ENCODE assay signal across 8 cellular contexts in genomic region chr12:12561305-12562015, GRCh38. TPM values are rescaled to one million over a fixed set of nuclear protein-coding genes. Genes with fewer than 3 reads are reported as not detected.
DNase-seq lines count a peak whose midpoint lies in the region; ATAC-seq and TF ChIP-seq lines count a peak whose summit lies in the region.

No MANE protein-coding gene starts in this region.

- ATAC-seq in HG02623 (IDR thresholded peaks at IDR 0.05; ENCODE audit: unreplicated experiment), result no peak

- peaks cover 0 to 19% (median 3%) of the 10 kb centered on the region in 4 donors for H3K4me1 ChIP-seq in liver (ENCODE audit: control insufficient read depth in 4 of 4, insufficient read depth in 4 of 4, low read length in 3 of 4)

- H3K27ac ChIP-seq in dorsolateral prefrontal cortex (peak overlapping the region; percentile 93 to 100 (median 99)), liver (ENCODE audit: low read depth in 1 of 2, low read length in 2 of 2) (peak overlapping the region; percentile 98 to 99)

- peak overlapping the region; percentile 95 to 96 for H3K9ac ChIP-seq in liver (ENCODE audit: low read depth in 1 of 2, low read length in 2 of 2)

- TF ChIP-seq RAD21 in liver (IDR thresholded peaks at IDR 0.05), result no peak

- intact Hi-C loops in dorsolateral prefrontal cortex (cut with DNase I), result loop anchor here (1.0 to 5.0 kb wide), 9 partner anchors 39 to 294 kb away; partner anchors contain the start of genes CREBL2 (in 2 of the 2), GPR19 (in 2 of the 2) and LRP6 (in 1 of the 2)

- no peaks in the 10 kb centered on the region for H3K9me3 ChIP-seq in liver (ENCODE audit: control insufficient read depth in 4 of 4, low read length in 3 of 4)

- WGBS in liver, result under 1% methylated on average over 60 of the region's 60 CpGs

- no peaks in the 10 kb centered on the region for H3K36me3 ChIP-seq in liver (ENCODE audit: control insufficient read depth in 4 of 4, insufficient read depth in 3 of 4, low read depth in 1 of 4, low read length in 3 of 4)

- H3K27me3 ChIP-seq in dorsolateral prefrontal cortex (no peaks in the 10 kb centered on the region), liver (ENCODE audit: control insufficient read depth in 4 of 4, insufficient read depth in 4 of 4, low read length in 3 of 4) (no peaks in the 10 kb centered on the region)

- H3K4me3 ChIP-seq in GM12875 (ENCODE audit: low read depth, low read length), result peak overlapping the region; percentile 75
- peak overlapping the region; percentile 59 to 94 (median 80) for H3K4me3 ChIP-seq in dorsolateral prefrontal cortex
- peak overlapping the region; percentile 48 to 91 (median 87) for H3K4me3 ChIP-seq in liver (ENCODE audit: low read depth in 1 of 3, low read length in 3 of 3)

- TF ChIP-seq CTCF in GM12875 (IDR thresholded peaks at IDR 0.05; ENCODE audit: borderline replicate concordance, insufficient read depth, low read depth, low read length) (peak; percentile 19; the same call in 1 of the 2 replicates), dorsolateral prefrontal cortex (IDR thresholded peaks at IDR 0.05 in 54 of 56, conservative IDR thresholded peaks at IDR 0.05 in 2 of 56; ENCODE audit: low read depth in 1 of 56, partially characterized antibody in 56 of 56) (peak in 24 of 56 donors; percentile 5 to 59 (median 25)), liver (IDR thresholded peaks at IDR 0.05; ENCODE audit: low read depth, low read length, missing input control) (no peak)

- DNase-seq in NCI-H1092 treated with DMSO at 0.1 percent for 48 hours (lab: John Stamatoyannopoulos, UW), result peak; percentile 63
- DNase-seq in activated CD4-positive, alpha-beta T cell treated with anti-CD3 and anti-CD28 coated beads, Interleukin-2, amount 50 U/mL, for 4 hours, result peak; percentile 19 to 30
- DNase-seq in dorsolateral prefrontal cortex, result peak; percentile 40 to 75 (median 62)
- DNase-seq in stimulated activated CD4-positive, alpha-beta T cell treated with anti-CD3 and anti-CD28 coated beads, Interleukin-2, amount 100 ng/mL, for 4 hours (ENCODE audit: low read depth), result peak; percentile 18
- no peak for DNase-seq in MV-4-11 (lab: John Stamatoyannopoulos, UW)

TF ChIP-seq in liver, 16 proteins besides CTCF, POLR2A, EP300 and RAD21:
- TF ChIP-seq GABPA (IDR thresholded peaks at IDR 0.05 in 1 of 2, conservative IDR thresholded peaks at IDR 0.05 in 1 of 2) (no peak), RXRA (IDR thresholded peaks at IDR 0.05) (peak in 1 of 2 donors; percentile 9), FOXA2 (IDR thresholded peaks at IDR 0.05) (no peak), TAF1 (conservative IDR thresholded peaks at IDR 0.05) (peak; percentile 3), MAX (IDR thresholded peaks at IDR 0.05) (no peak), ATF3 (IDR thresholded peaks at IDR 0.05) (no peak), YY1 (IDR thresholded peaks at IDR 0.05) (peak; percentile 49)

RNA-seq across cellular contexts. Expression of gene DUSP16, which starts 1.2 kb away (rescaled TPM):
- total RNA-seq in dorsolateral prefrontal cortex (10 to 100 TPM; 12.2 to 57.9 (median 21.4) TPM), liver (10 to 100 TPM in 1 of 2 donors, 1 to 10 TPM in 1; 9.9 to 56.4 TPM)
- 10 to 100 TPM in 1 of 2 donors, 1 to 10 TPM in 1; 7.8 to 28.2 TPM for polyA plus RNA-seq in liver

RNA-seq across cellular contexts. Expression of gene CREBL2, which starts 50.2 kb away (rescaled TPM):
- total RNA-seq in dorsolateral prefrontal cortex (10 to 100 TPM; 26.6 to 75.3 (median 48.9) TPM), liver (10 to 100 TPM; 16.1 to 27.4 TPM)
- 10 to 100 TPM; 14.6 to 21.8 TPM for polyA plus RNA-seq in liver
